ENCODE assay signal across 11 cellular contexts in genomic region chr1:226688056-226688748, GRCh38. TPM values are rescaled to one million over a fixed set of nuclear protein-coding genes. Genes with fewer than 3 reads are reported as not detected.
A peak's percentile ranks its signal among the peaks of the same experiment; 100 is the strongest.
DNase-seq lines count a peak whose midpoint lies in the region; ATAC-seq and TF ChIP-seq lines count a peak whose summit lies in the region.
"Had no signal": no experiment of that assay in that cellular context is flagged by ENCODE, and none has a peak within 500 bp of the region (broad histone marks: within the 10 kb centered on the region; RNA-seq: fewer than 3 reads in every experiment).

No MANE protein-coding gene starts in this region.

- H3K27ac ChIP-seq in CD4-positive, alpha-beta memory T cell (ENCODE audit: low read depth, low read length), result peak overlapping the region; percentile 89
- H3K27ac ChIP-seq in dorsolateral prefrontal cortex (peak overlapping the region in 51 of 59 donors; percentile 53 to 98 (median 92)), psoas muscle (peak overlapping the region; percentile 11)
- H3K27ac ChIP-seq: SJSA1 had no signal

- H3K4me1 Mint-ChIP-seq in CD4-positive, alpha-beta memory T cell, result peaks cover 91 to 100% (median 97%) of the 10 kb centered on the region in 4 donors

- H3K27me3 ChIP-seq in CD4-positive, alpha-beta memory T cell (ENCODE audit: insufficient read depth, low read length), result no peaks in the 10 kb centered on the region
- H3K27me3 ChIP-seq in dorsolateral prefrontal cortex (no peaks in the 10 kb centered on the region), psoas muscle (ENCODE audit: insufficient read depth in 3 of 3, low read length in 2 of 3) (no peaks in the 10 kb centered on the region)
- H3K27me3 ChIP-seq: SJSA1 had no signal

- peak overlapping the region in 6 of 8 donors; percentile 35 to 70 (median 43) for H3K4me3 Mint-ChIP-seq in CD4-positive, alpha-beta memory T cell

- H3K9me3 ChIP-seq in CD4-positive, alpha-beta memory T cell (ENCODE audit: control insufficient read depth in 1 of 2, low read length in 2 of 2), result no peaks in the 10 kb centered on the region
- no peaks in the 10 kb centered on the region for H3K9me3 ChIP-seq in psoas muscle
- H3K9me3 ChIP-seq: SJSA1 had no signal

- peaks cover 100% of the 10 kb centered on the region for H3K4me1 ChIP-seq in CD4-positive, alpha-beta memory T cell (ENCODE audit: insufficient read depth, low read length)
- peaks cover 70% of the 10 kb centered on the region for H3K4me1 ChIP-seq in psoas muscle
- H3K4me1 ChIP-seq: SJSA1 had no signal

- H3K36me3 ChIP-seq in CD4-positive, alpha-beta memory T cell (ENCODE audit: insufficient read depth, low read length), result peaks cover 11% of the 10 kb centered on the region
- no peaks in the 10 kb centered on the region for H3K36me3 ChIP-seq in psoas muscle (ENCODE audit: insufficient read depth in 1 of 2, low read depth in 1 of 2)
- H3K36me3 ChIP-seq: SJSA1 had no signal

- peak in 3 of 56 donors; percentile 8 to 22 (median 12) for TF ChIP-seq CTCF in dorsolateral prefrontal cortex (IDR thresholded peaks at IDR 0.05 in 54 of 56, conservative IDR thresholded peaks at IDR 0.05 in 2 of 56; ENCODE audit: low read depth in 1 of 56, partially characterized antibody in 56 of 56)
- TF ChIP-seq CTCF in psoas muscle (IDR thresholded peaks at IDR 0.05), result no peak

- POLR2A ChIA-PET in CD4-positive, alpha-beta memory T cell (lab: Charles Lee; ENCODE audit: partially characterized antibody), result interaction anchor here (0.8 to 4.1 kb wide), 11 partner anchors 10 to 55 kb away, joined by 3 to 27 read pairs (median 6); no protein-coding TSS in a partner anchor

- H3K9me3 Mint-ChIP-seq in CD4-positive, alpha-beta memory T cell, result peaks cover 0 to 6% (median 0%) of the 10 kb centered on the region in 8 donors

- no peaks in the 10 kb centered on the region for H3K27me3 Mint-ChIP-seq in CD4-positive, alpha-beta memory T cell

- DNase-seq in CD4-positive, alpha-beta memory T cell, result peak in 1 of 5 donors; percentile 38
- DNase-seq in NCI-H446 (lab: John Stamatoyannopoulos, UW), result peak; percentile 50 to 82
- peak in 9 of 10 donors; percentile 70 to 91 (median 87) for DNase-seq in dorsolateral prefrontal cortex
- no peak for DNase-seq in psoas muscle
- DNase-seq in NCI-H1105 treated with DMSO at 0.1 percent for 48 hours (lab: John Stamatoyannopoulos, UW), result no peak
- DNase-seq in HK-2 (ENCODE audit: unreplicated experiment), result no peak
- DNase-seq in NCI-H2196 treated with DMSO at 0.1 percent for 48 hours (lab: John Stamatoyannopoulos, UW; ENCODE audit: unreplicated experiment), result no peak
- DNase-seq in NK-92 (lab: John Stamatoyannopoulos, UW; ENCODE audit: unreplicated experiment), result no peak
- DNase-seq: NCI-H2107; stimulated activated CD4-positive, alpha-beta T cell treated with anti-CD3 and anti-CD28 coated beads, Interleukin-12 subunit alpha, Interleukin-12 subunit beta, amount 100 ng/mL, for 4 hours had no signal

- 27 to 45% (median 45%) methylated on average over 6 of the region's 6 CpGs for WGBS in psoas muscle, 3 donors

- ATAC-seq in psoas muscle, result no peak

- H3K36me3 Mint-ChIP-seq in CD4-positive, alpha-beta memory T cell, result peaks cover 42 to 86% of the 10 kb centered on the region in 2 donors

- intact Hi-C loops in CD4-positive, alpha-beta memory T cell (cut with micrococcal nuclease), result loop anchor here (5.0 kb wide), 1 partner anchor 139 kb away; no protein-coding TSS in a partner anchor
- intact Hi-C loops in dorsolateral prefrontal cortex (cut with DNase I), result loop anchor here (5.0 to 10.0 kb wide), 3 partner anchors 47 to 56 kb away; partner anchors contain the start of gene ITPKB (in 1 of the 2)
- intact Hi-C loops in psoas muscle (cut with DNase I), result loop anchor here in 1 of 2 donors (5.0 kb wide), 2 partner anchors 36 to 51 kb away; no protein-coding TSS in a partner anchor

- no peak overlapping the region for H3K4me3 ChIP-seq in CD4-positive, alpha-beta memory T cell (ENCODE audit: low read length in 2 of 2)
- H3K4me3 ChIP-seq in dorsolateral prefrontal cortex (peak overlapping the region in 30 of 59 donors; percentile 5 to 53 (median 26)), psoas muscle (no peak overlapping the region)
- H3K4me3 ChIP-seq: SJSA1 had no signal

- H3K27ac Mint-ChIP-seq in CD4-positive, alpha-beta memory T cell, result peak overlapping the region; percentile 94 to 99 (median 99)

- CTCF ChIA-PET in CD4-positive, alpha-beta memory T cell (lab: Charles Lee; ENCODE audit: partially characterized antibody), result interaction anchor here (0.7 to 6.0 kb wide), 25 partner anchors 9 to 263 kb away, joined by 3 to 80 read pairs (median 4); partner anchors contain the start of gene ITPKB

RNA-seq across cellular contexts. Expression of gene ITPKB, which starts 50.9 kb away (rescaled TPM):
- 100 to 1,000 TPM; 156 to 159 TPM for total RNA-seq in CD4-positive, alpha-beta memory T cell
- 10 to 100 TPM; 52.2 to 52.3 TPM for polyA plus RNA-seq in CD4-positive, alpha-beta memory T cell
- total RNA-seq in dorsolateral prefrontal cortex (100 to 1,000 TPM in 108 of 120 experiments, 10 to 100 TPM in 12; 68.5 to 431 (median 142) TPM), psoas muscle (10 to 100 TPM in 3 of 4 donors, 1 to 10 TPM in 1; 7.7 to 14.1 (median 12.3) TPM)
- polyA plus RNA-seq in psoas muscle, result 1 to 10 TPM; 3.9 to 8.9 (median 8.4) TPM

Comparison
In these comparisons a context has a peak if more than half of its experiments do, and no peak if none do; other contexts are left out.
1. DNase-seq: peak in NCI-H446 (2 of 2) and dorsolateral prefrontal cortex (9 of 10); none in psoas muscle (0 of 2), NCI-H1105 treated with DMSO at 0.1 percent for 48 hours (single experiment), HK-2 (single experiment), NCI-H2196 treated with DMSO at 0.1 percent for 48 hours (single experiment) and NK-92 (single experiment).
2. H3K27ac ChIP-seq: peak in every context shown above with its lines; median percentile 92 in dorsolateral prefrontal cortex; 89 in CD4-positive, alpha-beta memory T cell; 11 in psoas muscle.
3. H3K4me3 ChIP-seq: peak in dorsolateral prefrontal cortex (30 of 59); none in CD4-positive, alpha-beta memory T cell (0 of 2) and psoas muscle (single experiment).
4. RNA of gene ITPKB, which starts 50.9 kb away (total RNA-seq): 156 to 159 TPM in CD4-positive, alpha-beta memory T cell and 68.5 to 431 TPM in dorsolateral prefrontal cortex; 7.7 to 14.1 TPM in psoas muscle; every median in the first group is over 4 times any median in the second.